ENCODE assay signal across 2 cellular contexts in the genomic region with DNA sequence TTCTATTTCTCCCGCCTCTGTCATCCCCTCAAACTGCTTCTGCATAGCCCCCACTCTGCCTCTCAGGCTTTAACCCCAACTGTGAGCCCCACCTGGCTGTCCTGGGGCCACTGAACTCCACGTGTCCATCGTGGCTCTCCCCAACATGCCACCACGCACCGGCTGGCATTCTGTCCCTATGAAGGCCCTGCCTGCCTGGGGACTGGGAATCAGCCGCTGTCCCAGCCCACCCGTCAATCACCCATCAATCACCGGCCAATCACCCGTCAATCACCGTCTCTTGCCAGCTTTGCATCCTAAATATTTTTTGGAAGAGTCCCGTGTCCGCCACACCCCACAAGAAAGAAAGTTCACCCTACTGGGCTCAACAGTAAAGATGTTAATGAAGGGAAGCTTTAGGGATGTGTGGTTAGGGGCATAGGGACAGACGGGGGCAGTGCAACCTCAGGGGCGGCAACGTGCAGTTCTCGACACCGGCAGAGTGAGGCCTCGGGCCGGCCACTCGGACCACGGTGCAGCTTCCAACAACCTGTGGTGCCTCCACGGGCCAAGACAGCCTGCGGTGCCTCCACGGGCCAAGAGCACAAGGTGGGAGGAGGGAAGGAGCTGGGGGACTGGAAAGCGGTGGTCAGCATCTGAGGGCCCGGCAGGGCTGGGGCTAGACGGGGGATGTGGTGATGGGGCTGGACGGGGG.
TF ChIP-seq lines count a peak whose summit lies in the region.

No MANE protein-coding gene starts in this region.

TF ChIP-seq in IMR-90, 13 proteins besides CTCF, POLR2A, EP300 and RAD21:
- TF ChIP-seq CHD1 (IDR thresholded peaks at IDR 0.05; ENCODE audit: low read depth, low read length): no peak
- no peak for TF ChIP-seq RCOR1 (IDR thresholded peaks at IDR 0.05; ENCODE audit: insufficient replicate concordance, low read length)
- TF ChIP-seq CEBPB (IDR thresholded peaks at IDR 0.05; ENCODE audit: low read depth, low read length): no peak
- no peak for TF ChIP-seq MAZ (IDR thresholded peaks at IDR 0.05; ENCODE audit: borderline replicate concordance, low read depth, low read length)
- TF ChIP-seq, protein P1, sequence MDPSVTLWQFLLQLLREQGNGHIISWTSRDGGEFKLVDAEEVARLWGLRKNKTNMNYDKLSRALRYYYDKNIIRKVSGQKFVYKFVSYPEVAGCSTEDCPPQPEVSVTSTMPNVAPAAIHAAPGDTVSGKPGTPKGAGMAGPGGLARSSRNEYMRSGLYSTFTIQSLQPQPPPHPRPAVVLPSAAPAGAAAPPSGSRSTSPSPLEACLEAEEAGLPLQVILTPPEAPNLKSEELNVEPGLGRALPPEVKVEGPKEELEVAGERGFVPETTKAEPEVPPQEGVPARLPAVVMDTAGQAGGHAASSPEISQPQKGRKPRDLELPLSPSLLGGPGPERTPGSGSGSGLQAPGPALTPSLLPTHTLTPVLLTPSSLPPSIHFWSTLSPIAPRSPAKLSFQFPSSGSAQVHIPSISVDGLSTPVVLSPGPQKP (IDR thresholded peaks at IDR 0.05; ENCODE audit: borderline replicate concordance, low read depth, low read length): no peak
- no peak for TF ChIP-seq NFE2L2 (IDR thresholded peaks at IDR 0.05; ENCODE audit: low read depth, low read length)
- no peak for TF ChIP-seq BHLHE40 (IDR thresholded peaks at IDR 0.05; ENCODE audit: low read depth, low read length)
- no peak for TF ChIP-seq MAFK (IDR thresholded peaks at IDR 0.05; ENCODE audit: low read depth, low read length)
- TF ChIP-seq RFX5 (IDR thresholded peaks at IDR 0.05; ENCODE audit: low read depth, low read length): no peak
- TF ChIP-seq SMC3 (IDR thresholded peaks at IDR 0.05; ENCODE audit: low read depth, low read length): no peak
- no peak for TF ChIP-seq MXI1 (IDR thresholded peaks at IDR 0.05; ENCODE audit: borderline replicate concordance, low read depth, low read length)
- TF ChIP-seq FOS (IDR thresholded peaks at IDR 0.05; ENCODE audit: low read depth, low read length): no peak
- TF ChIP-seq, protein P2, sequence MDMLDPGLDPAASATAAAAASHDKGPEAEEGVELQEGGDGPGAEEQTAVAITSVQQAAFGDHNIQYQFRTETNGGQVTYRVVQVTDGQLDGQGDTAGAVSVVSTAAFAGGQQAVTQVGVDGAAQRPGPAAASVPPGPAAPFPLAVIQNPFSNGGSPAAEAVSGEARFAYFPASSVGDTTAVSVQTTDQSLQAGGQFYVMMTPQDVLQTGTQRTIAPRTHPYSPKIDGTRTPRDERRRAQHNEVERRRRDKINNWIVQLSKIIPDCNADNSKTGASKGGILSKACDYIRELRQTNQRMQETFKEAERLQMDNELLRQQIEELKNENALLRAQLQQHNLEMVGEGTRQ (IDR thresholded peaks at IDR 0.05; ENCODE audit: low read depth, low read length): no peak
TF ChIP-seq in IMR-90: peak in this region for 0.

TF ChIP-seq in H1, 55 proteins besides CTCF, POLR2A, EP300 and RAD21:
- TF ChIP-seq CBX5 (IDR thresholded peaks at IDR 0.05; ENCODE audit: low read depth, low read length) (no peak), EGR1 (IDR thresholded peaks at IDR 0.05; ENCODE audit: borderline replicate concordance, low read depth, low read length) (peak; percentile 50; the same call in 1 of the 2 replicates)
